8 cellular contexts compared by ENCODE assay signal in genomic region chr2:41782306-41783158, GRCh38.
DNase-seq lines count a peak whose midpoint lies in the region; ATAC-seq and TF ChIP-seq lines count a peak whose summit lies in the region.

No MANE protein-coding gene starts in this region.

- ATAC-seq in HG02938 (IDR thresholded peaks at IDR 0.05; ENCODE audit: unreplicated experiment) (peak; percentile 65), aorta (ENCODE audit: low FRiP score) (no peak)

- H3K27me3 ChIP-seq in A673 (replicated peaks; ENCODE audit: insufficient read depth, low read depth, low read length, poor library complexity) = peaks cover 9% of the 10 kb centered on the region
- H3K27me3 ChIP-seq in aorta (ENCODE audit: control insufficient read depth in 1 of 2, insufficient read depth in 2 of 2, low read length in 1 of 2) = no peaks in the 10 kb centered on the region

- 36 to 43% methylated on average over 6 of the region's 6 CpGs for WGBS in aorta, 2 donors

- H3K4me3 ChIP-seq in A673 (ENCODE audit: low read depth, low read length, poor library complexity, severe bottlenecking) (no peak overlapping the region), aorta (ENCODE audit: low read length in 2 of 2) (no peak overlapping the region)

- TF ChIP-seq CTCF in A673 (conservative IDR thresholded peaks at IDR 0.05; ENCODE audit: low read depth, low read length) = peak; percentile 86

- DNase-seq in A673 (ENCODE audit: low spot score) (peak; percentile 55), G401 (ENCODE audit: low spot score) (peak; percentile 53), NCI-H82 treated with DMSO at 0.1 percent for 48 hours (lab: John Stamatoyannopoulos, UW; ENCODE audit: unreplicated experiment) (peak; percentile 15), astrocyte of the hippocampus (ENCODE audit: low read depth, low spot score) (peak; percentile 58), iris pigment epithelial cell (ENCODE audit: low read depth) (peak; percentile 41), aorta (no peak)
- peak; percentile 34 for DNase-seq in stimulated activated CD8-positive, alpha-beta memory T cell treated with anti-CD3 and anti-CD28 coated beads, Interleukin-4, amount 100 ng/mL, for 48 hours

- no peaks in the 10 kb centered on the region for H3K4me1 ChIP-seq in A673 (ENCODE audit: insufficient read depth, low read length, poor library complexity, severe bottlenecking)
- peaks cover 0 to 2% of the 10 kb centered on the region in 2 donors for H3K4me1 ChIP-seq in aorta (ENCODE audit: control insufficient read depth in 1 of 2, insufficient read depth in 2 of 2, low read length in 2 of 2)

- intact Hi-C loops in A673 (cut with micrococcal nuclease; ENCODE audit: unreplicated experiment) = loop anchor here (1.0 to 10.0 kb wide), 2 partner anchors 367 to 1868 kb away; no protein-coding TSS in a partner anchor
- intact Hi-C loops in aorta (cut with DNase I) = loop anchor here (5.0 to 10.0 kb wide), 5 partner anchors 85 to 1870 kb away; no protein-coding TSS in a partner anchor

- no peak overlapping the region for H3K27ac ChIP-seq in A673 (ENCODE audit: low read depth, low read length, poor library complexity, severe bottlenecking)
- no peak overlapping the region for H3K27ac ChIP-seq in aorta (ENCODE audit: low read depth in 1 of 2, low read length in 2 of 2)

- H3K9me3 ChIP-seq in A673 (ENCODE audit: low read depth, low read length, poor library complexity, severe bottlenecking) = no peaks in the 10 kb centered on the region
- no peaks in the 10 kb centered on the region for H3K9me3 ChIP-seq in aorta (ENCODE audit: control insufficient read depth, low read length)

- CTCF ChIA-PET in A673 (lab: Charles Lee) = no interaction called here

- POLR2A ChIA-PET in A673 (lab: Charles Lee; ENCODE audit: low non-redundant PET) = no interaction called here

- no peaks in the 10 kb centered on the region for H3K36me3 ChIP-seq in A673 (ENCODE audit: insufficient read depth, low read length, poor library complexity, severe bottlenecking)
- H3K36me3 ChIP-seq in aorta (ENCODE audit: control insufficient read depth in 1 of 2, insufficient read depth in 2 of 2, low read length in 1 of 2) = no peaks in the 10 kb centered on the region

- in situ Hi-C loops in G401 (cut with HindIII; ENCODE audit: low sequenced_read_pairs) = no loop called here

- no TSS peak for BruUV-seq in A673 (replicated peaks; lab: Mats Ljungman, UMichigan)

Comparison
In these comparisons a context has a peak if more than half of its experiments do, and no peak if none do; other contexts are left out.
1. DNase-seq: peak in A673 (single experiment), G401 (single experiment), NCI-H82 treated with DMSO at 0.1 percent for 48 hours (single experiment), astrocyte of the hippocampus (single experiment), iris pigment epithelial cell (single experiment) and stimulated activated CD8-positive, alpha-beta memory T cell treated with anti-CD3 and anti-CD28 coated beads, Interleukin-4, amount 100 ng/mL, for 48 hours (single experiment); none in aorta (0 of 2).